ENCODE assay signal across 8 cellular contexts in genomic region chr12:42482086-42482819, GRCh38.
DNase-seq lines count a peak whose midpoint lies in the region; ATAC-seq and TF ChIP-seq lines count a peak whose summit lies in the region.

No MANE protein-coding gene starts in this region.

- TF ChIP-seq CTCF in fibroblast of pulmonary artery (IDR thresholded peaks at IDR 0.05; ENCODE audit: low read length, missing control alignments) (no peak), parathyroid adenoma (IDR thresholded peaks at IDR 0.05) (no peak)

- no peak for DNase-seq in H7
- DNase-seq in SK-N-MC (ENCODE audit: low read depth, low spot score), result no peak
- DNase-seq in fibroblast of pulmonary artery (ENCODE audit: low read depth), result peak; percentile 89
- DNase-seq in UCSD-AML1 (lab: John Stamatoyannopoulos, UW; ENCODE audit: unreplicated experiment), result no peak
- DNase-seq in effector CD4-positive, alpha-beta T cell, result no peak

- H3K4me2 ChIP-seq in parathyroid adenoma (ENCODE audit: low read length), result peak overlapping the region; percentile 75

- H3K9ac ChIP-seq in SK-N-MC (ENCODE audit: insufficient read length), result no peak overlapping the region
- H3K9ac ChIP-seq in parathyroid adenoma, result no peak overlapping the region

- peak overlapping the region; percentile 81 for H3K4me3 ChIP-seq in H7 (ENCODE audit: insufficient read depth, low read depth, low read length)
- peak overlapping the region; percentile 91 for H3K4me3 ChIP-seq in SK-N-MC
- H3K4me3 ChIP-seq in fibroblast of pulmonary artery (replicated peaks; ENCODE audit: low read depth, low read length), result peak overlapping the region; percentile 66
- H3K4me3 ChIP-seq in parathyroid adenoma (ENCODE audit: low read depth, low read length), result peak overlapping the region; percentile 28

- no peaks in the 10 kb centered on the region for H3K36me3 ChIP-seq in H7 (replicated peaks; ENCODE audit: control insufficient read depth, insufficient read depth, low read length)
- H3K36me3 ChIP-seq in SK-N-MC (ENCODE audit: insufficient read depth, low read length), result no peaks in the 10 kb centered on the region
- H3K36me3 ChIP-seq in parathyroid adenoma (ENCODE audit: control insufficient read depth, insufficient read depth, low read length), result no peaks in the 10 kb centered on the region

- H3K9me3 ChIP-seq in SK-N-MC (ENCODE audit: low read depth, low read length), result no peaks in the 10 kb centered on the region
- H3K9me3 ChIP-seq in parathyroid adenoma (ENCODE audit: control insufficient read depth, low read length), result no peaks in the 10 kb centered on the region

- no peaks in the 10 kb centered on the region for H3K4me1 ChIP-seq in parathyroid adenoma

- no peak overlapping the region for H3K27ac ChIP-seq in SK-N-MC
- peak overlapping the region; percentile 48 for H3K27ac ChIP-seq in parathyroid adenoma

- H3K79me2 ChIP-seq in parathyroid adenoma, result no peaks in the 10 kb centered on the region

- H3K27me3 ChIP-seq in H7 (ENCODE audit: control insufficient read depth, insufficient read depth, low read length) (peaks cover 9% of the 10 kb centered on the region; the same call in 1 of the 2 replicates), parathyroid adenoma (ENCODE audit: control insufficient read depth, insufficient read depth, low read length) (no peaks in the 10 kb centered on the region)

- ATAC-seq in GM19351 (IDR thresholded peaks at IDR 0.05; ENCODE audit: unreplicated experiment), result no peak
- ATAC-seq in GM21737 (IDR thresholded peaks at IDR 0.05; ENCODE audit: unreplicated experiment), result no peak

- peak overlapping the region; percentile 88 for H2AFZ ChIP-seq in parathyroid adenoma

Comparison
In these comparisons a context has a peak if more than half of its experiments do, and no peak if none do; other contexts are left out.
1. H3K4me3 ChIP-seq: peak in every context shown above with its lines; median percentile 91 in SK-N-MC; 81 in H7; 66 in fibroblast of pulmonary artery; 28 in parathyroid adenoma.